ENCODE assay signal across 9 cellular contexts in genomic region chr1:170670751-170671628, GRCh38. TPM values are rescaled to one million over a fixed set of nuclear protein-coding genes. Genes with fewer than 3 reads are reported as not detected.
DNase-seq lines count a peak whose midpoint lies in the region; ATAC-seq and TF ChIP-seq lines count a peak whose summit lies in the region.
"Had no signal": no experiment of that assay in that cellular context is flagged by ENCODE, and none has a peak within 500 bp of the region (broad histone marks: within the 10 kb centered on the region; RNA-seq: fewer than 3 reads in every experiment).

No MANE protein-coding gene starts in this region.

- DNase-seq in activated naive CD8-positive, alpha-beta T cell treated with anti-CD3 and anti-CD28 coated beads for 36 hours = peak; percentile 38
- DNase-seq in hepatocyte (ENCODE audit: low spot score) (peak; percentile 74), left lobe of liver (ENCODE audit: low spot score) (no peak), GM19240 (ENCODE audit: insufficient read length, low spot score) (no peak), mesenteric fat pad (ENCODE audit: low spot score) (no peak)
- peak; percentile 27 for DNase-seq in stimulated activated CD4-positive, alpha-beta T cell treated with anti-CD3 and anti-CD28 coated beads, Interleukin-4, amount 100 ng/mL, for 1 hour

- H4K20me1 ChIP-seq in hepatocyte (ENCODE audit: insufficient read depth, poor library complexity, severe bottlenecking) = peaks cover 4% of the 10 kb centered on the region

- H3K4me3 Mint-ChIP-seq in activated naive CD8-positive, alpha-beta T cell treated with anti-CD3 and anti-CD28 coated beads for 36 hours = no peak overlapping the region

- H3K9me2 ChIP-seq in hepatocyte (replicated peaks; ENCODE audit: insufficient read depth) = no peaks in the 10 kb centered on the region

- peak overlapping the region; percentile 87 for H3K4me2 ChIP-seq in hepatocyte

- H3K4me1 Mint-ChIP-seq in activated naive CD8-positive, alpha-beta T cell treated with anti-CD3 and anti-CD28 coated beads for 36 hours = peaks cover 11% of the 10 kb centered on the region

- H3K79me2 ChIP-seq in hepatocyte = peaks cover 74% of the 10 kb centered on the region

- H2AFZ ChIP-seq in hepatocyte = no peak overlapping the region

- H3K36me3 ChIP-seq in hepatocyte (replicated peaks; ENCODE audit: insufficient read depth, low read depth) = no peaks in the 10 kb centered on the region

- H3K4me1 ChIP-seq in hepatocyte (ENCODE audit: insufficient read depth) = no peaks in the 10 kb centered on the region

- H3K9me3 ChIP-seq in hepatocyte (ENCODE audit: low read depth) = no peaks in the 10 kb centered on the region

- H3K27me3 Mint-ChIP-seq in activated naive CD8-positive, alpha-beta T cell treated with anti-CD3 and anti-CD28 coated beads for 36 hours = peaks cover 83% of the 10 kb centered on the region

- peak; percentile 78 for TF ChIP-seq CTCF in hepatocyte (IDR thresholded peaks at IDR 0.05; ENCODE audit: poor library complexity)

- H3K27ac ChIP-seq in hepatocyte = peak overlapping the region; percentile 20

- no peak overlapping the region for H3K27ac Mint-ChIP-seq in activated naive CD8-positive, alpha-beta T cell treated with anti-CD3 and anti-CD28 coated beads for 36 hours

- peak overlapping the region; percentile 0 for H3K4me3 ChIP-seq in hepatocyte

- 16% methylated on average over 29 of the region's 29 CpGs for WGBS in hepatocyte (ENCODE audit: low lambda C conversion rate, missing lambda C conversion rate)

- peaks cover 73% of the 10 kb centered on the region for H3K27me3 ChIP-seq in hepatocyte

- ATAC-seq in GM18909 (IDR thresholded peaks at IDR 0.05; ENCODE audit: poor library complexity, unreplicated experiment) (peak; percentile 57), left lobe of liver (no peak), GM19452 (IDR thresholded peaks at IDR 0.05; ENCODE audit: unreplicated experiment) (no peak)

- peaks cover 2% of the 10 kb centered on the region for H3K36me3 Mint-ChIP-seq in activated naive CD8-positive, alpha-beta T cell treated with anti-CD3 and anti-CD28 coated beads for 36 hours

- peaks cover 6% of the 10 kb centered on the region for H3K9me3 Mint-ChIP-seq in activated naive CD8-positive, alpha-beta T cell treated with anti-CD3 and anti-CD28 coated beads for 36 hours

RNA-seq across cellular contexts. Expression of gene PRRX1, which starts 7.1 kb away (rescaled TPM):
- not detected for total RNA-seq in activated naive CD8-positive, alpha-beta T cell treated with anti-CD3 and anti-CD28 coated beads for 36 hours
- total RNA-seq in hepatocyte (41.5 and 42.3 TPM in 2 replicates), left lobe of liver (0.15 TPM), mesenteric fat pad (46.2 TPM)
- 9.8 and 11.0 TPM in 2 replicates for polyA plus RNA-seq in hepatocyte
- total RNA-seq: T-helper 1 cell treated with Interleukin-12 subunit alpha and Interleukin-12 subunit beta and Interleukin-4 antibody, amounts not matched to agents 30 ng/mL and 1 ng/mL, for 36 hours had no signal

Comparison
In these comparisons a context has a peak if more than half of its experiments do, and no peak if none do; other contexts are left out.
1. DNase-seq: peak in activated naive CD8-positive, alpha-beta T cell treated with anti-CD3 and anti-CD28 coated beads for 36 hours (single experiment), hepatocyte (single experiment) and stimulated activated CD4-positive, alpha-beta T cell treated with anti-CD3 and anti-CD28 coated beads, Interleukin-4, amount 100 ng/mL, for 1 hour (single experiment); none in left lobe of liver (single experiment), GM19240 (single experiment) and mesenteric fat pad (single experiment).
2. RNA of gene PRRX1, which starts 7.1 kb away (total RNA-seq): 46.2 TPM in mesenteric fat pad (single experiment) and 41.5 to 42.3 TPM in hepatocyte; 0.15 TPM in left lobe of liver (single experiment) and not detected in activated naive CD8-positive, alpha-beta T cell treated with anti-CD3 and anti-CD28 coated beads for 36 hours; every median in the first group is over 10 times any median in the second.